ENCODE assay signal across 2 cellular contexts in the genomic region with DNA sequence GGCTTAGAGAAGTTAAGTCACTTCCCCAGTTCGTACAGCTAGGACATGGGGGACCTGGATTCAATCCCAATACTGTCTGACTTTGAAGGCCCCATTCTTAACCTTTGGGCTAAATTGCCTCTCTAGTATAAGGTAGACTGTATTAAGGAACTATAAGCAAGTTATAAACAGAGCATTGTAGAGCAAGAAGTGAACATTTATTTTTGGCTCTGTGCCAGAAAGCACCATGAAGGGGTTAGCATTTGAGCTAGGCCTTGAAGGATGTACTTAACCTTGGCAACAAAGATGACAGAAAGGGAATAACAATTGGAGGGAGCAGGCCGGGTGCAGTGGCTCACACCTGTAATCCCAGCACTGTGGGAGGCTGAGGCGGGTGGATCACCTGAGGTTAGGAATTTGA.
TF ChIP-seq lines count a peak whose summit lies in the region.

No MANE protein-coding gene starts in this region.

TF ChIP-seq in SK-N-SH, 30 proteins besides CTCF, POLR2A, EP300 and RAD21:
- TF ChIP-seq, protein P1, sequence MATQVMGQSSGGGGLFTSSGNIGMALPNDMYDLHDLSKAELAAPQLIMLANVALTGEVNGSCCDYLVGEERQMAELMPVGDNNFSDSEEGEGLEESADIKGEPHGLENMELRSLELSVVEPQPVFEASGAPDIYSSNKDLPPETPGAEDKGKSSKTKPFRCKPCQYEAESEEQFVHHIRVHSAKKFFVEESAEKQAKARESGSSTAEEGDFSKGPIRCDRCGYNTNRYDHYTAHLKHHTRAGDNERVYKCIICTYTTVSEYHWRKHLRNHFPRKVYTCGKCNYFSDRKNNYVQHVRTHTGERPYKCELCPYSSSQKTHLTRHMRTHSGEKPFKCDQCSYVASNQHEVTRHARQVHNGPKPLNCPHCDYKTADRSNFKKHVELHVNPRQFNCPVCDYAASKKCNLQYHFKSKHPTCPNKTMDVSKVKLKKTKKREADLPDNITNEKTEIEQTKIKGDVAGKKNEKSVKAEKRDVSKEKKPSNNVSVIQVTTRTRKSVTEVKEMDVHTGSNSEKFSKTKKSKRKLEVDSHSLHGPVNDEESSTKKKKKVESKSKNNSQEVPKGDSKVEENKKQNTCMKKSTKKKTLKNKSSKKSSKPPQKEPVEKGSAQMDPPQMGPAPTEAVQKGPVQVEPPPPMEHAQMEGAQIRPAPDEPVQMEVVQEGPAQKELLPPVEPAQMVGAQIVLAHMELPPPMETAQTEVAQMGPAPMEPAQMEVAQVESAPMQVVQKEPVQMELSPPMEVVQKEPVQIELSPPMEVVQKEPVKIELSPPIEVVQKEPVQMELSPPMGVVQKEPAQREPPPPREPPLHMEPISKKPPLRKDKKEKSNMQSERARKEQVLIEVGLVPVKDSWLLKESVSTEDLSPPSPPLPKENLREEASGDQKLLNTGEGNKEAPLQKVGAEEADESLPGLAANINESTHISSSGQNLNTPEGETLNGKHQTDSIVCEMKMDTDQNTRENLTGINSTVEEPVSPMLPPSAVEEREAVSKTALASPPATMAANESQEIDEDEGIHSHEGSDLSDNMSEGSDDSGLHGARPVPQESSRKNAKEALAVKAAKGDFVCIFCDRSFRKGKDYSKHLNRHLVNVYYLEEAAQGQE (IDR thresholded peaks at IDR 0.05; ENCODE audit: low read depth, low read length): no peak
- TF ChIP-seq EZH2phosphoT487 (IDR thresholded peaks at IDR 0.05; ENCODE audit: borderline replicate concordance, low read depth): no peak
- TF ChIP-seq NFIC (IDR thresholded peaks at IDR 0.05; ENCODE audit: borderline replicate concordance): peak; percentile 70

TF ChIP-seq in Ishikawa, 13 proteins besides CTCF, POLR2A, EP300 and RAD21 (continued from another document):
- TF ChIP-seq, protein P1 (IDR thresholded peaks at IDR 0.05; ENCODE audit: low read depth): no peak
TF ChIP-seq in Ishikawa: peak in this region for 1.
